ENCODE assay signal across 10 cellular contexts in the genomic region with DNA sequence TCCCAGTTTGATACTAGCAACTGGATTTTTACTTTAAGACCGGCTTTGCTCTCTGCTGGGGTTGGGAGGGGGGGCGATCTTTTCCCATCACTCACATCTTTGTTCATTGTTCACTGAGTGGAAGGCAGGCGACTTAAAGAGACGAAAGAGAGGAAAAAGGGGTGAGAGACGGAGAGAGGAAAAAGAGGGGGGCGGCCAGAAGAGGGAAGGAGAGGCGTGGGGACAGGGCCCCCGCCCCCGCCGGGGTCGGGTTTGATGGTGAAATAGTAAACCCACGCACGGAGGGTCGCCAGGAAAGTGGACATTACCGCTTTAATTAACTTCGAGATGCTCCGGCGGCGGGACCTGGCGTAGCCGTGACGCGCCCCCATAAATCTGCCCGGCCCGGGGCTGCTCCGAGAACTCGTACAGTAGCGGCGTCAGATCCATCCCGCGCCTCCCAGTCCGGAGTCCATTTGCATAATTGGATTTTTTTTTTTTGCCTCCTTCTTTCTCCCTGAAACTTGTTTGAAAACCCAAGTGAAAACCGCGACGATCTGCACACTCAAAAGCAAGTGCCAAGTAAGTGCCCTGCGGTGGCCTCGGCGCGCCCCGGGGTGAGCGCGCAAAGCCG.
DNase-seq lines count a peak whose midpoint lies in the region; ATAC-seq and TF ChIP-seq lines count a peak whose summit lies in the region.
"Had no signal": no experiment of that assay in that cellular context is flagged by ENCODE, and none has a peak within 500 bp of the region (broad histone marks: within the 10 kb centered on the region; RNA-seq: fewer than 3 reads in every experiment).

No MANE protein-coding gene starts in this region.

- H3K4ac ChIP-seq in mesenchymal stem cell (ENCODE audit: low read depth in 1 of 2, low read length in 2 of 2): no peak overlapping the region

- H3K4me3 ChIP-seq in astrocyte of the cerebellum (ENCODE audit: low read depth, low read length) (peak overlapping the region; percentile 47), mesenchymal stem cell (ENCODE audit: insufficient read depth in 1 of 2, low read depth in 1 of 2, low read length in 2 of 2) (peak overlapping the region; percentile 65 to 67), tibial artery (peak overlapping the region; percentile 53 to 72)

- peaks cover 74% of the 10 kb centered on the region for H3K27me3 Mint-ChIP-seq in activated T-cell treated with anti-CD3 and anti-CD28 coated beads, Interleukin-2, amount 50 U/mL, for 72 hours (ENCODE audit: low read depth)

- peak overlapping the region; percentile 97 for H3K4me2 ChIP-seq in mesenchymal stem cell (ENCODE audit: low read length, poor library complexity, severe bottlenecking)

- no peak overlapping the region for H2BK120ac ChIP-seq in mesenchymal stem cell (ENCODE audit: low read depth, low read length)

- no peak overlapping the region for H4K8ac ChIP-seq in mesenchymal stem cell (ENCODE audit: low read length)

- DNase-seq in activated T-cell treated with anti-CD3 and anti-CD28 coated beads, Interleukin-2, amount 50 U/mL, for 72 hours: no peak
- DNase-seq in activated T-cell treated with anti-CD3 and anti-CD28 coated beads, Interleukin-2, amount 50 U/mL, for 48 hours: no peak
- DNase-seq in astrocyte of the cerebellum (ENCODE audit: low read depth): no peak
- DNase-seq in mesenchymal stem cell: peak; percentile 3
- no peak for DNase-seq in tibial artery
- DNase-seq in germinal center (ENCODE audit: low spot score): no peak
- no peak for DNase-seq in activated effector memory CD4-positive, alpha-beta T cell treated with anti-CD3 and anti-CD28 coated beads, Interleukin-2, amount 50 U/mL, for 16 hours
- DNase-seq: foreskin melanocyte, NCI-H1417 had no signal

- no peaks in the 10 kb centered on the region for H3K79me1 ChIP-seq in mesenchymal stem cell (replicated peaks; ENCODE audit: low read length, poor library complexity, severe bottlenecking)

- H3K27ac ChIP-seq in mesenchymal stem cell (ENCODE audit: low read length, poor library complexity, severe bottlenecking) (no peak overlapping the region), tibial artery (no peak overlapping the region)

- no peak overlapping the region for H2BK15ac ChIP-seq in mesenchymal stem cell (ENCODE audit: low read depth, poor library complexity, severe bottlenecking)

- H3K27me3 ChIP-seq in mesenchymal stem cell (ENCODE audit: control insufficient read depth in 1 of 2, insufficient read depth in 1 of 2, low read length in 2 of 2) (peaks cover 70 to 79% of the 10 kb centered on the region in 2 experiments), tibial artery (peaks cover 0 to 88% of the 10 kb centered on the region in 2 donors)

- no peak overlapping the region for H2BK5ac ChIP-seq in mesenchymal stem cell (ENCODE audit: low read depth, low read length, poor library complexity, severe bottlenecking)

- under 1% methylated on average over 42 of the region's 43 CpGs for WGBS in mesenchymal stem cell

- no peak overlapping the region for H2AK5ac ChIP-seq in mesenchymal stem cell (ENCODE audit: low read length, severe bottlenecking)

- in situ Hi-C loops in astrocyte of the cerebellum (cut with HindIII; ENCODE audit: low sequenced_read_pairs): no loop called here

- H2BK12ac ChIP-seq in mesenchymal stem cell (ENCODE audit: low read length in 2 of 2): no peak overlapping the region

- no peak overlapping the region for H4K91ac ChIP-seq in mesenchymal stem cell (ENCODE audit: low read length)

- H3K14ac ChIP-seq in mesenchymal stem cell (ENCODE audit: low read length in 2 of 2): no peak overlapping the region

- H3K18ac ChIP-seq in mesenchymal stem cell (ENCODE audit: low read depth in 1 of 2, low read length in 2 of 2): no peak overlapping the region

- H3K36me3 ChIP-seq in mesenchymal stem cell (ENCODE audit: control insufficient read depth in 1 of 2, insufficient read depth in 2 of 2, low read depth in 1 of 2, low read length in 2 of 2): no peaks in the 10 kb centered on the region
- H3K36me3 ChIP-seq in tibial artery: no peaks in the 10 kb centered on the region

- H3K23ac ChIP-seq in mesenchymal stem cell (ENCODE audit: low read length in 2 of 2): no peak overlapping the region

- H3K27ac Mint-ChIP-seq in activated T-cell treated with anti-CD3 and anti-CD28 coated beads, Interleukin-2, amount 50 U/mL, for 72 hours: no peak overlapping the region

- no peak for TF ChIP-seq CTCF in astrocyte of the cerebellum (IDR thresholded peaks at IDR 0.05; ENCODE audit: low read depth, low read length, missing control alignments)
- TF ChIP-seq CTCF in tibial artery (IDR thresholded peaks at IDR 0.05): no peak

- intact Hi-C loops in tibial artery (cut with DNase I; ENCODE audit: low total_unique reads): loop anchor here (10.0 kb wide), 1 partner anchor 427 kb away; no protein-coding TSS in a partner anchor

- no peaks in the 10 kb centered on the region for H3K9me3 Mint-ChIP-seq in activated T-cell treated with anti-CD3 and anti-CD28 coated beads, Interleukin-2, amount 50 U/mL, for 72 hours

- peaks cover 37% of the 10 kb centered on the region for H3K4me1 Mint-ChIP-seq in activated T-cell treated with anti-CD3 and anti-CD28 coated beads, Interleukin-2, amount 50 U/mL, for 72 hours (ENCODE audit: low read depth)

- peaks cover 36% of the 10 kb centered on the region for H3K4me1 ChIP-seq in mesenchymal stem cell (ENCODE audit: control insufficient read depth, insufficient read depth, low read depth, low read length)
- H3K4me1 ChIP-seq in tibial artery: peaks cover 0 to 45% (median 38%) of the 10 kb centered on the region in 4 donors

- peak overlapping the region; percentile 22 for H3K9ac ChIP-seq in mesenchymal stem cell (ENCODE audit: low read length)

- no peak for ATAC-seq in activated T-cell treated with anti-CD3 and anti-CD28 coated beads, Interleukin-2, amount 50 U/mL, for 72 hours (replicated peaks in 1 of 2)
- no peak for ATAC-seq in HG03460 (IDR thresholded peaks at IDR 0.05; ENCODE audit: unreplicated experiment)

- no peaks in the 10 kb centered on the region for H3K9me3 ChIP-seq in mesenchymal stem cell (ENCODE audit: control insufficient read depth, low read length)
- no peaks in the 10 kb centered on the region for H3K9me3 ChIP-seq in tibial artery

- H3K36me3 Mint-ChIP-seq in activated T-cell treated with anti-CD3 and anti-CD28 coated beads, Interleukin-2, amount 50 U/mL, for 72 hours (ENCODE audit: insufficient read depth in 2 of 2): peaks cover 5 to 8% of the 10 kb centered on the region in 2 donors

- H2AFZ ChIP-seq in mesenchymal stem cell (ENCODE audit: low read depth, low read length): no peak overlapping the region

- H3K4me3 Mint-ChIP-seq in activated T-cell treated with anti-CD3 and anti-CD28 coated beads, Interleukin-2, amount 50 U/mL, for 72 hours: peak overlapping the region; percentile 90 to 96
